Comparison of ENCODE assay signal across 14 cellular contexts in the genomic region with DNA sequence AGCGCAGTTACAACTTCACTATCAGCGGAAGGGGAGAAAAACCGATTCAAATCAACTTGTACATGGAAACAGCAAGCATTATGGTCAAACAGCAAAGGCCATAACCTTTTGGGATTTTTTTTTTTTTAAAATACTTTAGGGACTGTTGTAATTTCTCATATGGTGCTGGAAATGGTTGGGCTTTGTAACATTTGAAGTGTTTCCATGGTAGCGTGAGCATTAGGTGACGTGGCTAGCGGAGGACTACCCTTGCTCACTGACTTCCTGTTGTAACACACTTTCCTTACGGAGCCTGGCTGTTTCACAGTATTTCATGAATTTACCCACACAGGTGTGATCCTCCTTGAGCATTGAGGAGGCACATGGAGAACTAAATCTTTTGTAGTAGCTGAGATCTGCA.
"Had no signal": no experiment of that assay in that cellular context is flagged by ENCODE, and none has a peak within 500 bp of the region (broad histone marks: within the 10 kb centered on the region; RNA-seq: fewer than 3 reads in every experiment).

No MANE protein-coding gene starts in this region.

- H3K36me3 Mint-ChIP-seq: activated CD4-positive, alpha-beta memory T cell treated with anti-CD3 and anti-CD28 coated beads for 36 hours; activated naive CD8-positive, alpha-beta T cell treated with anti-CD3 and anti-CD28 coated beads, Interleukin-2, amount 10 ng/mL, durations not matched to agents 7 days and 5 days had no signal

- H3K4me3 Mint-ChIP-seq: activated CD4-positive, alpha-beta memory T cell treated with anti-CD3 and anti-CD28 coated beads for 36 hours; activated naive CD8-positive, alpha-beta T cell treated with anti-CD3 and anti-CD28 coated beads, Interleukin-2, amount 10 ng/mL, durations not matched to agents 7 days and 5 days; naive thymus-derived CD4-positive, alpha-beta T cell had no signal

- H3K9me3 Mint-ChIP-seq: activated CD4-positive, alpha-beta memory T cell treated with anti-CD3 and anti-CD28 coated beads for 36 hours; activated naive CD8-positive, alpha-beta T cell treated with anti-CD3 and anti-CD28 coated beads, Interleukin-2, amount 10 ng/mL, durations not matched to agents 7 days and 5 days; naive thymus-derived CD4-positive, alpha-beta T cell had no signal

- DNase-seq: activated CD4-positive, alpha-beta memory T cell treated with anti-CD3 and anti-CD28 coated beads for 36 hours; activated CD4-positive, alpha-beta T cell treated with anti-CD3 and anti-CD28 coated beads for 1 hour; activated CD8-positive, alpha-beta memory T cell treated with anti-CD3 and anti-CD28 coated beads, Interleukin-2, amount 50 U/mL, for 4 hours; activated naive CD8-positive, alpha-beta T cell treated with anti-CD3 and anti-CD28 coated beads, Interleukin-2, amount 10 ng/mL, durations not matched to agents 7 days and 5 days; aorta; colonic mucosa; effector CD8-positive, alpha-beta T cell; kidney; naive thymus-derived CD4-positive, alpha-beta T cell; posterior cingulate gyrus; small intestine; T1000; transverse colon had no signal

- H3K4me3 ChIP-seq: colonic mucosa, transverse colon had no signal

- H3K27me3 ChIP-seq: colonic mucosa, neutrophil, transverse colon had no signal

- H3K27ac Mint-ChIP-seq: activated CD4-positive, alpha-beta memory T cell treated with anti-CD3 and anti-CD28 coated beads for 36 hours; activated naive CD8-positive, alpha-beta T cell treated with anti-CD3 and anti-CD28 coated beads, Interleukin-2, amount 10 ng/mL, durations not matched to agents 7 days and 5 days; naive thymus-derived CD4-positive, alpha-beta T cell had no signal

- H3K27ac ChIP-seq: colonic mucosa, neutrophil had no signal

- H3K27me3 Mint-ChIP-seq: activated CD4-positive, alpha-beta memory T cell treated with anti-CD3 and anti-CD28 coated beads for 36 hours; activated naive CD8-positive, alpha-beta T cell treated with anti-CD3 and anti-CD28 coated beads, Interleukin-2, amount 10 ng/mL, durations not matched to agents 7 days and 5 days had no signal

- H3K9me3 ChIP-seq: colonic mucosa, neutrophil, transverse colon had no signal
